In genomic region chr13:33353210-33353609, GRCh38 we compare ENCODE assay signal across 10 cellular contexts.
DNase-seq lines count a peak whose midpoint lies in the region; ATAC-seq and TF ChIP-seq lines count a peak whose summit lies in the region.
"Had no signal": no experiment of that assay in that cellular context is flagged by ENCODE, and none has a peak within 500 bp of the region (broad histone marks: within the 10 kb centered on the region; RNA-seq: fewer than 3 reads in every experiment).

No MANE protein-coding gene starts in this region.

- intact Hi-C loops in Right ventricle myocardium superior (cut with DNase I) (loop anchor here (10.0 kb wide), 2 partner anchors 182 to 372 kb away; no protein-coding TSS in a partner anchor), testis (cut with DNase I; ENCODE audit: low total_unique reads) (no loop called here)

- DNase-seq in GM20000 (ENCODE audit: low spot score) = peak; percentile 68
- peak; percentile 92 for DNase-seq in KBM-7
- peak; percentile 76 for DNase-seq in Right ventricle myocardium superior
- DNase-seq in testis = peak; percentile 58
- no peak for DNase-seq in NCI-H524 treated with DMSO at 0.1 percent for 48 hours (lab: John Stamatoyannopoulos, UW)
- no peak for DNase-seq in ecto neural progenitor cell (ENCODE audit: low spot score)
- DNase-seq in NCI-H1694 treated with DMSO at 0.1 percent for 48 hours (lab: John Stamatoyannopoulos, UW) = no peak
- DNase-seq in activated CD4-positive, alpha-beta T cell treated with anti-CD3 and anti-CD28 coated beads for 4 hours = no peak
- DNase-seq: activated CD8-positive, alpha-beta memory T cell treated with anti-CD3 and anti-CD28 coated beads, Interleukin-2, amount 50 U/mL, for 48 hours; NCI-H2107 had no signal

- ATAC-seq in Right ventricle myocardium superior (ENCODE audit: poor library complexity) = peak; percentile 39

- H3K4me1 ChIP-seq in testis = no peaks in the 10 kb centered on the region

- no peak overlapping the region for H3K4me3 ChIP-seq in testis

- 36 to 69% methylated on average over 4 of the region's 4 CpGs for WGBS in testis, 2 donors

- H3K27me3 ChIP-seq in testis = no peaks in the 10 kb centered on the region

- in situ Hi-C loops in KBM-7 (cut with MboI; ENCODE audit: low pct_unique_long_range_greater_than_20kb, low sequenced_read_pairs) = no loop called here

- no peak for TF ChIP-seq CTCF in GM20000 (IDR thresholded peaks at IDR 0.05; ENCODE audit: extremely low read depth, missing control alignments)
- TF ChIP-seq CTCF in testis (IDR thresholded peaks at IDR 0.05) = no peak

- peak overlapping the region; percentile 18 to 30 for H3K27ac ChIP-seq in testis

- no peaks in the 10 kb centered on the region for H3K36me3 ChIP-seq in testis (ENCODE audit: low read depth, missing control alignments)

- TF ChIP-seq POLR2A in testis (IDR thresholded peaks at IDR 0.05) = no peak

- no peaks in the 10 kb centered on the region for H3K9me3 ChIP-seq in testis

Comparison
In these comparisons a context has a peak if more than half of its experiments do, and no peak if none do; other contexts are left out.
1. DNase-seq: peak in GM20000 (single experiment), KBM-7 (single experiment), Right ventricle myocardium superior (single experiment) and testis (single experiment); none in NCI-H524 treated with DMSO at 0.1 percent for 48 hours (single experiment), ecto neural progenitor cell (single experiment), NCI-H1694 treated with DMSO at 0.1 percent for 48 hours (single experiment) and activated CD4-positive, alpha-beta T cell treated with anti-CD3 and anti-CD28 coated beads for 4 hours (0 of 2).